11 cellular contexts compared by ENCODE assay signal in the genomic region with DNA sequence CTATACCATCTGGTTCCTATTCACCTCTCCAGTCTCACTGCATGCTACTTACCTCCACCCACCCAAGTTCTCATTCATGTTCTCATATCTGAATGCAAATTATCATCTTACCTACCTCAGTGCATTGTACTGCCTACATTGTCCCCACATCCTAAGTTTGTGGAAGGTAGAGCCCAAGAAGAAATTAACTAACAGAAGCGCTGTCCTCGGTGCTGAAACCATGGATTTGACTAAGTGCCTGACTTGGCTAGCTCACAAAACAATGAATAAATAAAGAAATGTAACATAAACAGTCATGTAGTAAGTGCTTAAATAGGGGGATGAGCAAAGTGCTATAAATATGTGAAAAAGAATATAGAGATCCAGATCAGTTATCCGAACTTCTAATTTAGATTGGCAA.
DNase-seq lines count a peak whose midpoint lies in the region; ATAC-seq, FAIRE-seq and TF ChIP-seq lines count a peak whose summit lies in the region.
"Had no signal": no experiment of that assay in that cellular context is flagged by ENCODE, and none has a peak within 500 bp of the region (broad histone marks: within the 10 kb centered on the region; RNA-seq: fewer than 3 reads in every experiment).

No MANE protein-coding gene starts in this region.

- no peak for TF ChIP-seq RAD21 in HepG2 (CRISPR knock-in tag; IDR thresholded peaks at IDR 0.05)

- TF ChIP-seq CTCF in HepG2 (CRISPR knock-in tag; IDR thresholded peaks at IDR 0.05) (no peak), right lobe of liver (IDR thresholded peaks at IDR 0.05) (no peak)

- H3K9ac ChIP-seq in HepG2 (ENCODE audit: insufficient read depth, low read depth, low read length) (no peak overlapping the region), SK-N-MC (ENCODE audit: insufficient read length) (no peak overlapping the region)

- no TSS peak for BruUV-seq in HepG2 (replicated peaks; lab: Mats Ljungman, UMichigan)

- in situ Hi-C loops in HepG2 (cut with HindIII; ENCODE audit: extremely low pct_ligation_motif_present, low pct_unique_long_range_greater_than_20kb) = no loop called here

- FAIRE-seq in HepG2 (lab: Jason Lieb, UNC) = no peak

- H3K4me3 ChIP-seq in HepG2 (replicated peaks in 1 of 3; ENCODE audit: insufficient read depth in 1 of 3, low read depth in 2 of 3, low read length in 3 of 3) = no peak overlapping the region
- H3K4me3 ChIP-seq in right lobe of liver = no peak overlapping the region
- H3K4me3 ChIP-seq in SK-N-MC = no peak overlapping the region
- H3K4me3 ChIP-seq: tibial artery had no signal

- ATAC-seq in HepG2 (no peak), right lobe of liver (no peak)

- TF ChIP-seq EP300 in HepG2 (IDR thresholded peaks at IDR 0.05; ENCODE audit: low read depth in 2 of 2, low read length in 2 of 2) = no peak
- no peak for TF ChIP-seq EP300 in HepG2 (CRISPR knock-in tag; IDR thresholded peaks at IDR 0.05; ENCODE audit: borderline replicate concordance)

- peak; percentile 12 for DNase-seq in HepG2 (ENCODE audit: low spot score)
- no peak for DNase-seq in right lobe of liver
- DNase-seq in SK-N-MC (ENCODE audit: low read depth, low spot score) = peak; percentile 47
- DNase-seq in fibroblast of peridontal ligament (ENCODE audit: extremely low read depth) = peak; percentile 70
- peak; percentile 32 for DNase-seq in stimulated activated CD8-positive, alpha-beta memory T cell treated with anti-CD3 and anti-CD28 coated beads, Interleukin-4, amount 100 ng/mL, for 48 hours
- no peak for DNase-seq in T1000 (lab: John Stamatoyannopoulos, UW)
- no peak for DNase-seq in DMS79 (lab: John Stamatoyannopoulos, UW)
- no peak for DNase-seq in NCI-H128 (lab: John Stamatoyannopoulos, UW; ENCODE audit: unreplicated experiment)
- DNase-seq: occipital lobe, SHP77, tibial artery had no signal

- CTCF ChIA-PET in HepG2 (lab: Yijun Ruan, JAX; ENCODE audit: low intra/inter-chr PET ratio, low total read pairs) = no interaction called here

- H3K27ac ChIP-seq in HepG2 (ENCODE audit: extremely low read length, insufficient read depth, low read length) (no peak overlapping the region), right lobe of liver (no peak overlapping the region), SK-N-MC (no peak overlapping the region)
- H3K27ac ChIP-seq: tibial artery had no signal

- no peak overlapping the region for H2AFZ ChIP-seq in HepG2 (ENCODE audit: low read length)

- no peak overlapping the region for H3K4me2 ChIP-seq in HepG2 (ENCODE audit: low read depth, low read length)

- no peaks in the 10 kb centered on the region for H3K27me3 ChIP-seq in HepG2 (ENCODE audit: control insufficient read depth in 1 of 2, insufficient read depth in 2 of 2, low read length in 2 of 2)
- H3K27me3 ChIP-seq in right lobe of liver = no peaks in the 10 kb centered on the region
- H3K27me3 ChIP-seq: tibial artery had no signal

- H3K9me3 ChIP-seq in HepG2 (ENCODE audit: low read length) (no peaks in the 10 kb centered on the region), right lobe of liver (no peaks in the 10 kb centered on the region), SK-N-MC (ENCODE audit: low read depth, low read length) (no peaks in the 10 kb centered on the region)
- H3K9me3 ChIP-seq: tibial artery had no signal

- POLR2A ChIA-PET in HepG2 (lab: Yijun Ruan, JAX) = no interaction called here

- no peaks in the 10 kb centered on the region for H4K20me1 ChIP-seq in HepG2 (ENCODE audit: insufficient read depth, low read length)

- 2% methylated on average over 3 of the region's 3 CpGs for WGBS in HepG2 (ENCODE audit: low lambda C conversion rate)
- 15% methylated on average over 3 of the region's 3 CpGs for WGBS in right lobe of liver (ENCODE audit: insufficient coverage, low coverage, low lambda C conversion rate, missing lambda C conversion rate)

- H3K36me3 ChIP-seq in HepG2 (replicated peaks in 1 of 2; ENCODE audit: control insufficient read depth in 1 of 2, insufficient read depth in 2 of 2, low read length in 2 of 2) (no peaks in the 10 kb centered on the region), right lobe of liver (no peaks in the 10 kb centered on the region), SK-N-MC (ENCODE audit: insufficient read depth, low read length) (no peaks in the 10 kb centered on the region)
- H3K36me3 ChIP-seq: tibial artery had no signal

- intact Hi-C loops in HepG2 (cut with micrococcal nuclease; ENCODE audit: unreplicated experiment) (no loop called here), right lobe of liver (cut with DNase I) (no loop called here)

- no peaks in the 10 kb centered on the region for H3K79me2 ChIP-seq in HepG2 (ENCODE audit: insufficient read depth, low read length)

- TF ChIP-seq POLR2A in HepG2 (IDR thresholded peaks at IDR 0.05; ENCODE audit: insufficient read depth in 1 of 2, low read depth in 2 of 2, low read length in 2 of 2) (no peak), right lobe of liver (IDR thresholded peaks at IDR 0.05) (no peak)

- no peaks in the 10 kb centered on the region for H3K4me1 ChIP-seq in HepG2 (ENCODE audit: insufficient read depth, low read length)
- no peaks in the 10 kb centered on the region for H3K4me1 ChIP-seq in right lobe of liver
- H3K4me1 ChIP-seq: tibial artery had no signal

TF ChIP-seq in HepG2, 621 proteins besides CTCF, POLR2A, EP300 and RAD21 (continues in another document):
- TF ChIP-seq MZF1 (CRISPR knock-in tag; IDR thresholded peaks at IDR 0.05; ENCODE audit: borderline replicate concordance) (no peak), ZNF30 (CRISPR knock-in tag; IDR thresholded peaks at IDR 0.05) (no peak), RXRB (CRISPR knock-in tag; IDR thresholded peaks at IDR 0.05; ENCODE audit: borderline replicate concordance) (0 out of 2 replicates have a peak, but pooled peaks have one; percentile 15), SMAD9 (CRISPR knock-in tag; IDR thresholded peaks at IDR 0.05) (no peak), CENPX (CRISPR knock-in tag; IDR thresholded peaks at IDR 0.05) (no peak), EHMT2 (IDR thresholded peaks at IDR 0.05; ENCODE audit: borderline replicate concordance, low read depth, low read length) (peak; percentile 97)
- TF ChIP-seq, protein P1, sequence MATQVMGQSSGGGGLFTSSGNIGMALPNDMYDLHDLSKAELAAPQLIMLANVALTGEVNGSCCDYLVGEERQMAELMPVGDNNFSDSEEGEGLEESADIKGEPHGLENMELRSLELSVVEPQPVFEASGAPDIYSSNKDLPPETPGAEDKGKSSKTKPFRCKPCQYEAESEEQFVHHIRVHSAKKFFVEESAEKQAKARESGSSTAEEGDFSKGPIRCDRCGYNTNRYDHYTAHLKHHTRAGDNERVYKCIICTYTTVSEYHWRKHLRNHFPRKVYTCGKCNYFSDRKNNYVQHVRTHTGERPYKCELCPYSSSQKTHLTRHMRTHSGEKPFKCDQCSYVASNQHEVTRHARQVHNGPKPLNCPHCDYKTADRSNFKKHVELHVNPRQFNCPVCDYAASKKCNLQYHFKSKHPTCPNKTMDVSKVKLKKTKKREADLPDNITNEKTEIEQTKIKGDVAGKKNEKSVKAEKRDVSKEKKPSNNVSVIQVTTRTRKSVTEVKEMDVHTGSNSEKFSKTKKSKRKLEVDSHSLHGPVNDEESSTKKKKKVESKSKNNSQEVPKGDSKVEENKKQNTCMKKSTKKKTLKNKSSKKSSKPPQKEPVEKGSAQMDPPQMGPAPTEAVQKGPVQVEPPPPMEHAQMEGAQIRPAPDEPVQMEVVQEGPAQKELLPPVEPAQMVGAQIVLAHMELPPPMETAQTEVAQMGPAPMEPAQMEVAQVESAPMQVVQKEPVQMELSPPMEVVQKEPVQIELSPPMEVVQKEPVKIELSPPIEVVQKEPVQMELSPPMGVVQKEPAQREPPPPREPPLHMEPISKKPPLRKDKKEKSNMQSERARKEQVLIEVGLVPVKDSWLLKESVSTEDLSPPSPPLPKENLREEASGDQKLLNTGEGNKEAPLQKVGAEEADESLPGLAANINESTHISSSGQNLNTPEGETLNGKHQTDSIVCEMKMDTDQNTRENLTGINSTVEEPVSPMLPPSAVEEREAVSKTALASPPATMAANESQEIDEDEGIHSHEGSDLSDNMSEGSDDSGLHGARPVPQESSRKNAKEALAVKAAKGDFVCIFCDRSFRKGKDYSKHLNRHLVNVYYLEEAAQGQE (IDR thresholded peaks at IDR 0.05; ENCODE audit: borderline replicate concordance in 1 of 2, low read depth in 1 of 2, low read length in 2 of 2) = peak; percentile 62 to 98
- TF ChIP-seq, protein P2, sequence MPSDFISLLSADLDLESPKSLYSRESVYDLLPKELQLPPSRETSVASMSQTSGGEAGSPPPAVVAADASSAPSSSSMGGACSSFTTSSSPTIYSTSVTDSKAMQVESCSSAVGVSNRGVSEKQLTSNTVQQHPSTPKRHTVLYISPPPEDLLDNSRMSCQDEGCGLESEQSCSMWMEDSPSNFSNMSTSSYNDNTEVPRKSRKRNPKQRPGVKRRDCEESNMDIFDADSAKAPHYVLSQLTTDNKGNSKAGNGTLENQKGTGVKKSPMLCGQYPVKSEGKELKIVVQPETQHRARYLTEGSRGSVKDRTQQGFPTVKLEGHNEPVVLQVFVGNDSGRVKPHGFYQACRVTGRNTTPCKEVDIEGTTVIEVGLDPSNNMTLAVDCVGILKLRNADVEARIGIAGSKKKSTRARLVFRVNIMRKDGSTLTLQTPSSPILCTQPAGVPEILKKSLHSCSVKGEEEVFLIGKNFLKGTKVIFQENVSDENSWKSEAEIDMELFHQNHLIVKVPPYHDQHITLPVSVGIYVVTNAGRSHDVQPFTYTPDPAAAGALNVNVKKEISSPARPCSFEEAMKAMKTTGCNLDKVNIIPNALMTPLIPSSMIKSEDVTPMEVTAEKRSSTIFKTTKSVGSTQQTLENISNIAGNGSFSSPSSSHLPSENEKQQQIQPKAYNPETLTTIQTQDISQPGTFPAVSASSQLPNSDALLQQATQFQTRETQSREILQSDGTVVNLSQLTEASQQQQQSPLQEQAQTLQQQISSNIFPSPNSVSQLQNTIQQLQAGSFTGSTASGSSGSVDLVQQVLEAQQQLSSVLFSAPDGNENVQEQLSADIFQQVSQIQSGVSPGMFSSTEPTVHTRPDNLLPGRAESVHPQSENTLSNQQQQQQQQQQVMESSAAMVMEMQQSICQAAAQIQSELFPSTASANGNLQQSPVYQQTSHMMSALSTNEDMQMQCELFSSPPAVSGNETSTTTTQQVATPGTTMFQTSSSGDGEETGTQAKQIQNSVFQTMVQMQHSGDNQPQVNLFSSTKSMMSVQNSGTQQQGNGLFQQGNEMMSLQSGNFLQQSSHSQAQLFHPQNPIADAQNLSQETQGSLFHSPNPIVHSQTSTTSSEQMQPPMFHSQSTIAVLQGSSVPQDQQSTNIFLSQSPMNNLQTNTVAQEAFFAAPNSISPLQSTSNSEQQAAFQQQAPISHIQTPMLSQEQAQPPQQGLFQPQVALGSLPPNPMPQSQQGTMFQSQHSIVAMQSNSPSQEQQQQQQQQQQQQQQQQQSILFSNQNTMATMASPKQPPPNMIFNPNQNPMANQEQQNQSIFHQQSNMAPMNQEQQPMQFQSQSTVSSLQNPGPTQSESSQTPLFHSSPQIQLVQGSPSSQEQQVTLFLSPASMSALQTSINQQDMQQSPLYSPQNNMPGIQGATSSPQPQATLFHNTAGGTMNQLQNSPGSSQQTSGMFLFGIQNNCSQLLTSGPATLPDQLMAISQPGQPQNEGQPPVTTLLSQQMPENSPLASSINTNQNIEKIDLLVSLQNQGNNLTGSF (CRISPR knock-in tag; IDR thresholded peaks at IDR 0.05) = no peak

Comparison
In these comparisons a context has a peak if more than half of its experiments do, and no peak if none do; other contexts are left out.
1. DNase-seq: peak in HepG2 (single experiment), SK-N-MC (single experiment), fibroblast of peridontal ligament (single experiment) and stimulated activated CD8-positive, alpha-beta memory T cell treated with anti-CD3 and anti-CD28 coated beads, Interleukin-4, amount 100 ng/mL, for 48 hours (single experiment); none in right lobe of liver (0 of 3), T1000 (single experiment), DMS79 (single experiment) and NCI-H128 (single experiment).